In genomic region chr19:1470864-1471513, GRCh38 we compare ENCODE assay signal across 8 cellular contexts. TPM values are rescaled to one million over a fixed set of nuclear protein-coding genes. Genes with fewer than 3 reads are reported as not detected.
DNase-seq lines count a peak whose midpoint lies in the region; ATAC-seq, FAIRE-seq and TF ChIP-seq lines count a peak whose summit lies in the region.

No MANE protein-coding gene starts in this region.

- intact Hi-C loops in endothelial cell of umbilical vein (cut with micrococcal nuclease) (loop anchor here (2.0 kb wide), 1 partner anchor 20 kb away; the partner anchor contains the start of genes PCSK4 and REEP6), pancreas (cut with DNase I) (no loop called here)

- dilution Hi-C loops in endothelial cell of umbilical vein (cut with MboI; ENCODE audit: extremely low pct_ligation_motif_present, low sequenced_read_pairs): no loop called here

- no TSS peak for BruUV-seq in endothelial cell of umbilical vein (replicated peaks; lab: Mats Ljungman, UMichigan)

- peak; percentile 38 for ATAC-seq in GM23338
- ATAC-seq in pancreas: peak; percentile 11 to 38 (median 21)
- no peak for ATAC-seq in GM21360 (IDR thresholded peaks at IDR 0.05; ENCODE audit: unreplicated experiment)

- no peaks in the 10 kb centered on the region for H3K9me1 ChIP-seq in endothelial cell of umbilical vein (replicated peaks; ENCODE audit: control insufficient read depth, extremely low read depth, insufficient read depth, low read length)

- POLR2A ChIA-PET in endothelial cell of umbilical vein (lab: Charles Lee): no interaction called here

- H3K4me3 ChIP-seq in GM23338 (peak overlapping the region; percentile 63), endothelial cell of umbilical vein (replicated peaks in 1 of 3; ENCODE audit: insufficient read depth in 1 of 3, low read depth in 1 of 3, low read length in 3 of 3) (no peak overlapping the region), pancreas (peak overlapping the region in 2 of 4 donors; percentile 26 to 45)

- no peak overlapping the region for H3K27ac ChIP-seq in GM23338 (ENCODE audit: low read depth)
- no peak overlapping the region for H3K27ac ChIP-seq in endothelial cell of umbilical vein (ENCODE audit: insufficient read depth, low read depth, low read length)
- H3K27ac ChIP-seq in pancreas: no peak overlapping the region

- H3K27me3 Mint-ChIP-seq in GM23338 (ENCODE audit: insufficient read depth, low read depth, poor library complexity): peaks cover 52% of the 10 kb centered on the region

- H2AFZ ChIP-seq in GM23338 (no peak overlapping the region), endothelial cell of umbilical vein (ENCODE audit: low read depth, low read length) (no peak overlapping the region)

- no peaks in the 10 kb centered on the region; the same call in 2 of the 3 replicates for H3K36me3 Mint-ChIP-seq in GM23338 (ENCODE audit: low read depth)

- H3K4me2 ChIP-seq in GM23338 (peak overlapping the region; percentile 89), endothelial cell of umbilical vein (ENCODE audit: insufficient read depth, low read length) (no peak overlapping the region)

- no peaks in the 10 kb centered on the region for H3K9me3 ChIP-seq in endothelial cell of umbilical vein (replicated peaks; ENCODE audit: control insufficient read depth, insufficient read depth, low read length)
- H3K9me3 ChIP-seq in pancreas: no peaks in the 10 kb centered on the region

- H3K27ac Mint-ChIP-seq in GM23338: no peak overlapping the region

- H3K9me3 Mint-ChIP-seq in GM23338: 0 out of 3 replicates have a peak, but pooled peaks cover 3% of the 10 kb centered on the region

- DNase-seq in GM23338 (ENCODE audit: low spot score) (peak; percentile 84), endothelial cell of umbilical vein (ENCODE audit: low read depth, low spot score) (no peak), pancreas (peak in 3 of 6 donors; percentile 60 to 80 (median 65)), H4 (ENCODE audit: low spot score) (no peak), H54 (ENCODE audit: insufficient read length, low spot score) (no peak), 8988T (no peak)

- H3K4me1 Mint-ChIP-seq in GM23338: peaks cover 6% of the 10 kb centered on the region; the same call in 2 of the 3 replicates

- FAIRE-seq in endothelial cell of umbilical vein (lab: Jason Lieb, UNC) (peak; percentile 56), pancreas (lab: Jason Lieb, UNC) (no peak), H54 (lab: Jason Lieb, UNC) (no peak)

- H3F3A ChIP-seq in GM23338 (replicated peaks; ENCODE audit: low read depth): peaks cover 18% of the 10 kb centered on the region

- no peaks in the 10 kb centered on the region for H3K36me3 ChIP-seq in GM23338 (ENCODE audit: insufficient read depth)
- peaks cover 0 to under 1% of the 10 kb centered on the region in 2 experiments for H3K36me3 ChIP-seq in endothelial cell of umbilical vein (ENCODE audit: control insufficient read depth in 2 of 2, extremely low read depth in 1 of 2, insufficient read depth in 2 of 2, low read length in 2 of 2)
- no peaks in the 10 kb centered on the region for H3K36me3 ChIP-seq in pancreas

- H3K4me3 Mint-ChIP-seq in GM23338: peak overlapping the region; percentile 54

- H3K4me1 ChIP-seq in GM23338 (ENCODE audit: insufficient read depth) (peaks cover 6% of the 10 kb centered on the region; the same call in 1 of the 2 replicates), endothelial cell of umbilical vein (ENCODE audit: control insufficient read depth, extremely low read depth, insufficient read depth, low read length) (peaks cover 5% of the 10 kb centered on the region), pancreas (peaks cover 16 to 35% (median 33%) of the 10 kb centered on the region in 3 donors)

- 0 out of 4 replicates have a peak, but pooled peaks of 1 of the 2 experiments have one; percentile 23 for TF ChIP-seq CTCF in GM23338 (conservative IDR thresholded peaks at IDR 0.05; ENCODE audit: low read depth in 2 of 2)
- TF ChIP-seq CTCF in endothelial cell of umbilical vein (IDR thresholded peaks at IDR 0.05; ENCODE audit: extremely low read depth in 1 of 2, insufficient read depth in 1 of 2, low read depth in 1 of 2, low read length in 2 of 2): no peak
- TF ChIP-seq CTCF in pancreas (IDR thresholded peaks at IDR 0.05): no peak

- no peaks in the 10 kb centered on the region for H3K9me2 ChIP-seq in GM23338 (ENCODE audit: insufficient read depth)

- CTCF ChIA-PET in endothelial cell of umbilical vein (lab: Charles Lee): interaction anchor here (1.2 to 1.8 kb wide), 2 partner anchors 26 to 75 kb away, joined by 4 to 6 read pairs; no protein-coding TSS in a partner anchor

- no peak overlapping the region for H3K9ac ChIP-seq in endothelial cell of umbilical vein (replicated peaks; ENCODE audit: extremely low read depth, insufficient read depth, low read length)

- WGBS in pancreas, 2 donors: 5 to 7% methylated on average over 40 of the region's 40 CpGs

- TF ChIP-seq POLR2A in endothelial cell of umbilical vein (IDR thresholded peaks at IDR 0.05; ENCODE audit: low read depth, low read length): no peak
- TF ChIP-seq POLR2A in H54 (IDR thresholded peaks at IDR 0.05; ENCODE audit: low read depth, low read length): no peak

- H4K20me1 ChIP-seq in GM23338 (replicated peaks; ENCODE audit: insufficient read depth) (peaks cover 11% of the 10 kb centered on the region; the same call in 1 of the 2 replicates), endothelial cell of umbilical vein (replicated peaks; ENCODE audit: control insufficient read depth, extremely low read depth, insufficient read depth, low read length) (no peaks in the 10 kb centered on the region)

- H3K27me3 ChIP-seq in GM23338 (ENCODE audit: insufficient read depth) (peaks cover 72% of the 10 kb centered on the region), endothelial cell of umbilical vein (ENCODE audit: control insufficient read depth in 2 of 2, insufficient read depth in 2 of 2, low read length in 2 of 2) (peaks cover 40 to 72% of the 10 kb centered on the region in 2 experiments), pancreas (peaks cover 0 to 30% (median 5%) of the 10 kb centered on the region in 4 donors)

- H3K79me2 ChIP-seq in GM23338 (replicated peaks; ENCODE audit: insufficient read depth) (no peaks in the 10 kb centered on the region), endothelial cell of umbilical vein (ENCODE audit: control insufficient read depth, insufficient read depth, low read length) (no peaks in the 10 kb centered on the region)

RNA-seq across cellular contexts. Expression of gene C19orf25, which starts 8.0 kb away (rescaled TPM):
- 61.1 and 64.9 TPM in 2 replicates for total RNA-seq in GM23338 (2014; rRNA removed; shearing (Covaris generic))
- polyA plus RNA-seq in GM23338 (2016; fragmentation: Nextera tagmentation; extraction: Ambion mirVana) (43.5 and 50.1 TPM in 2 replicates), endothelial cell of umbilical vein (34.6 and 40.3 TPM in 2 replicates), pancreas (10 to 100 TPM; 21.5 to 39.0 TPM)
- 68.7 TPM for polyA plus RNA-seq in PFSK-1 (2012; ENCODE audit: insufficient read length, low read depth)
- total RNA-seq in endothelial cell of umbilical vein (28.0 and 29.0 TPM in 2 replicates), pancreas (10 to 100 TPM; 10.7 to 19.3 (median 13.4) TPM)
- polyA plus RNA-seq in endothelial cell of umbilical vein (2011; cell fraction: cytosol; rRNA removed): 21.2 and 27.3 TPM in 2 replicates
- polyA plus RNA-seq in endothelial cell of umbilical vein (2011; cell fraction: nucleus; rRNA removed): 20.9 TPM in 2 replicates
- 10.8 and 16.6 TPM in 2 replicates for polyA plus RNA-seq in endothelial cell of umbilical vein (2012)
- 7.0 and 9.5 TPM in 2 replicates for polyA minus RNA-seq in endothelial cell of umbilical vein
- polyA minus RNA-seq in endothelial cell of umbilical vein (2011; cell fraction: cytosol; rRNA and poly(A)+ RNA removed): 19.0 TPM
- 9.1 and 11.3 TPM in 2 replicates for polyA minus RNA-seq in endothelial cell of umbilical vein (2011; cell fraction: nucleus; rRNA and poly(A)+ RNA removed)
- total RNA-seq in H4 (2014; rRNA removed; shearing (Covaris generic)): 7.9 and 10.5 TPM in 2 replicates

RNA-seq across cellular contexts. Expression of gene PCSK4, which starts 19.2 kb away (rescaled TPM):
- total RNA-seq in GM23338 (2014; rRNA removed; shearing (Covaris generic)): 5.9 and 15.1 TPM in 2 replicates
- polyA plus RNA-seq in GM23338 (2016; fragmentation: Nextera tagmentation; extraction: Ambion mirVana): 3.8 and 5.6 TPM in 2 replicates
- 9.1 TPM for polyA plus RNA-seq in PFSK-1 (2012; ENCODE audit: insufficient read length, low read depth)
- total RNA-seq in endothelial cell of umbilical vein: 0.92 and 1.2 TPM in 2 replicates
- 1.7 TPM in 2 replicates for polyA plus RNA-seq in endothelial cell of umbilical vein
- 0.41 and 0.48 TPM in 2 replicates for polyA plus RNA-seq in endothelial cell of umbilical vein (2011; cell fraction: cytosol; rRNA removed)
- polyA plus RNA-seq in endothelial cell of umbilical vein (2011; cell fraction: nucleus; rRNA removed): 5.9 and 7.2 TPM in 2 replicates
- polyA plus RNA-seq in endothelial cell of umbilical vein (2012): 0.96 and 2.2 TPM in 2 replicates
- 1.2 and 1.4 TPM in 2 replicates for polyA minus RNA-seq in endothelial cell of umbilical vein
- 0.61 TPM for polyA minus RNA-seq in endothelial cell of umbilical vein (2011; cell fraction: cytosol; rRNA and poly(A)+ RNA removed)
- polyA minus RNA-seq in endothelial cell of umbilical vein (2011; cell fraction: nucleus; rRNA and poly(A)+ RNA removed): 0.38 and 1.1 TPM in 2 replicates
- total RNA-seq in pancreas: 1 to 10 TPM; 1.5 to 2.7 (median 2.3) TPM
- polyA plus RNA-seq in pancreas: 10 to 100 TPM in 1 of 2 donors, 1 to 10 TPM in 1; 9.9 to 11.5 TPM
- total RNA-seq in H4 (2014; rRNA removed; shearing (Covaris generic)): 0.31 TPM in 1 of 2 replicates, not detected in the other

RNA-seq across cellular contexts. Expression of gene REEP6, which starts 20.0 kb away (rescaled TPM):
- 14.3 and 15.2 TPM in 2 replicates for total RNA-seq in GM23338 (2014; rRNA removed; shearing (Covaris generic))
- polyA plus RNA-seq in GM23338 (2016; fragmentation: Nextera tagmentation; extraction: Ambion mirVana) (20.0 and 23.4 TPM in 2 replicates), endothelial cell of umbilical vein (1.3 and 1.5 TPM in 2 replicates), pancreas (10 to 100 TPM; 14.5 to 24.1 TPM)
- polyA plus RNA-seq in PFSK-1 (2012; ENCODE audit: insufficient read length, low read depth): 8.8 TPM
- total RNA-seq in endothelial cell of umbilical vein (1.5 and 1.8 TPM in 2 replicates), pancreas (10 to 100 TPM; 12.6 to 22.0 (median 16.9) TPM)
- polyA plus RNA-seq in endothelial cell of umbilical vein (2011; cell fraction: cytosol; rRNA removed): 0.56 TPM in 2 replicates
- 0.21 and 0.56 TPM in 2 replicates for polyA plus RNA-seq in endothelial cell of umbilical vein (2011; cell fraction: nucleus; rRNA removed)
- polyA plus RNA-seq in endothelial cell of umbilical vein (2012): 2.0 and 3.6 TPM in 2 replicates
- 0.49 and 1.5 TPM in 2 replicates for polyA minus RNA-seq in endothelial cell of umbilical vein
- polyA minus RNA-seq in endothelial cell of umbilical vein (2011; cell fraction: cytosol; rRNA and poly(A)+ RNA removed): 5.2 TPM
- polyA minus RNA-seq in endothelial cell of umbilical vein (2011; cell fraction: nucleus; rRNA and poly(A)+ RNA removed): not detected in 2 replicates
- 0.92 and 1.2 TPM in 2 replicates for total RNA-seq in H4 (2014; rRNA removed; shearing (Covaris generic))

RNA-seq across cellular contexts. Expression of gene APC2, which starts 21.1 kb away (rescaled TPM):
- 14.3 and 18.3 TPM in 2 replicates for total RNA-seq in GM23338 (2014; rRNA removed; shearing (Covaris generic))
- polyA plus RNA-seq in GM23338 (2016; fragmentation: Nextera tagmentation; extraction: Ambion mirVana) (1.4 TPM in 2 replicates), endothelial cell of umbilical vein (0.01 and 0.05 TPM in 2 replicates), pancreas (under 1 TPM; 0.05 to 0.27 TPM)
- polyA plus RNA-seq in PFSK-1 (2012; ENCODE audit: insufficient read length, low read depth): 7.4 TPM
- total RNA-seq in endothelial cell of umbilical vein (0.04 and 0.23 TPM in 2 replicates), pancreas (under 1 TPM in 5 of 6 donors, not detected in 1; 0.04 to 0.23 (median 0.06) TPM)
- polyA plus RNA-seq in endothelial cell of umbilical vein (2011; cell fraction: cytosol; rRNA removed): 0.01 and 0.03 TPM in 2 replicates
- 0.10 and 0.12 TPM in 2 replicates for polyA plus RNA-seq in endothelial cell of umbilical vein (2011; cell fraction: nucleus; rRNA removed)
- 0.15 and 0.19 TPM in 2 replicates for polyA plus RNA-seq in endothelial cell of umbilical vein (2012)
- polyA minus RNA-seq in endothelial cell of umbilical vein: 0.04 TPM in 1 of 2 replicates, not detected in the other
- 0.41 TPM for polyA minus RNA-seq in endothelial cell of umbilical vein (2011; cell fraction: cytosol; rRNA and poly(A)+ RNA removed)
- 0.19 and 0.24 TPM in 2 replicates for polyA minus RNA-seq in endothelial cell of umbilical vein (2011; cell fraction: nucleus; rRNA and poly(A)+ RNA removed)
- total RNA-seq in H4 (2014; rRNA removed; shearing (Covaris generic)): 0.02 and 1.5 TPM in 2 replicates

RNA-seq across cellular contexts. Expression of gene RPS15, which starts 32.8 kb away (rescaled TPM):
- total RNA-seq in GM23338 (2014; rRNA removed; shearing (Covaris generic)): 2,953 and 3,723 TPM in 2 replicates
- 3,861 and 4,267 TPM in 2 replicates for polyA plus RNA-seq in GM23338 (2016; fragmentation: Nextera tagmentation; extraction: Ambion mirVana)
- polyA plus RNA-seq in PFSK-1 (2012; ENCODE audit: insufficient read length, low read depth): 2,659 TPM
- total RNA-seq in endothelial cell of umbilical vein: 1,260 and 1,287 TPM in 2 replicates
- 2,646 and 3,270 TPM in 2 replicates for polyA plus RNA-seq in endothelial cell of umbilical vein
- polyA plus RNA-seq in endothelial cell of umbilical vein (2011; cell fraction: cytosol; rRNA removed): 2,566 and 2,596 TPM in 2 replicates
- polyA plus RNA-seq in endothelial cell of umbilical vein (2011; cell fraction: nucleus; rRNA removed): 642 and 652 TPM in 2 replicates
- polyA plus RNA-seq in endothelial cell of umbilical vein (2012): 1,687 and 2,164 TPM in 2 replicates
- polyA minus RNA-seq in endothelial cell of umbilical vein: 334 and 411 TPM in 2 replicates
- 1,670 TPM for polyA minus RNA-seq in endothelial cell of umbilical vein (2011; cell fraction: cytosol; rRNA and poly(A)+ RNA removed)
- polyA minus RNA-seq in endothelial cell of umbilical vein (2011; cell fraction: nucleus; rRNA and poly(A)+ RNA removed): 86.6 and 136 TPM in 2 replicates
- 1,000 to 10,000 TPM in 1 of 6 donors, 100 to 1,000 TPM in 5; 596 to 1,125 (median 797) TPM for total RNA-seq in pancreas
- 1,000 to 10,000 TPM; 1,641 to 1,709 TPM for polyA plus RNA-seq in pancreas
- total RNA-seq in H4 (2014; rRNA removed; shearing (Covaris generic)): 1,025 and 1,178 TPM in 2 replicates
